1 cellular context compared by ENCODE assay signal in the genomic region with DNA sequence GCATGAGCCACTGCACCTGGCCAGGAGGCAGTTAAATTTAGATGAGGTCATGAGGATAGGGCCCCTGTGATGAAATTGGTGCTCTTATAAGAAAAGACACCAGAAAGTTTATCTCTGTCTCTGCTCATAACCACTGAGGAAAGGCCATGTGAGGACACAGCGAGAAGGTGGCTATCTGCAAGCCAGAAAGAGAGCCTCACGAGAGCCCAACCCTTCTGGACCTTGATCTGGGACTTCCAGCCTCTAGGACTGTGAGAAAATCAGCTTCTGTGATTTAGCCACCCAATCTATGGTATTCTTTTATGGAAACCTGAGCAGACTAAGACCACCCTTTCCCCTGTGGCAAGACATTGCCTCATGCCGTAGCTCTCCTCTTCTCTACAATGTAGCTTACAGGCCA.
TF ChIP-seq lines count a peak whose summit lies in the region.

No MANE protein-coding gene starts in this region.

TF ChIP-seq in A549, 52 proteins besides CTCF, POLR2A, EP300 and RAD21 (continued from another document):
- no peak for TF ChIP-seq POLR2AphosphoS2 (conservative IDR thresholded peaks at IDR 0.05; ENCODE audit: low read length)
